8 cellular contexts compared by ENCODE assay signal in genomic region chr12:111840831-111841230, GRCh38. TPM values are rescaled to one million over a fixed set of nuclear protein-coding genes. Genes with fewer than 3 reads are reported as not detected.
DNase-seq lines count a peak whose midpoint lies in the region; ATAC-seq and TF ChIP-seq lines count a peak whose summit lies in the region.

No MANE protein-coding gene starts in this region.

- DNase-seq in GM06990 (ENCODE audit: extremely low read depth, insufficient read length), result no peak
- peak in 1 of 2 experiments; percentile 13 for DNase-seq in PC-9
- DNase-seq in prostate gland (ENCODE audit: low spot score), result no peak

- peak overlapping the region; percentile 90 for H3K4me2 ChIP-seq in PC-9

- BruUV-seq in PC-9 (replicated peaks; lab: Mats Ljungman, UMichigan), result no TSS peak

- peaks cover 18% of the 10 kb centered on the region for H3F3A ChIP-seq in PC-9 (ENCODE audit: insufficient read depth, low read depth)

- no peaks in the 10 kb centered on the region for H3K9me3 ChIP-seq in PC-9 (ENCODE audit: insufficient read depth, low read depth)
- no peaks in the 10 kb centered on the region for H3K9me3 ChIP-seq in esophagus (ENCODE audit: control insufficient read depth in 2 of 2, insufficient read depth in 1 of 2, low read depth in 1 of 2, low read length in 1 of 2)
- H3K9me3 ChIP-seq in prostate gland, result no peaks in the 10 kb centered on the region

- no peaks in the 10 kb centered on the region for H4K20me1 ChIP-seq in PC-9 (ENCODE audit: insufficient read depth)

- POLR2A ChIA-PET in PC-9 (lab: Charles Lee; ENCODE audit: unreplicated experiment), result interaction anchor here (0.6 to 0.7 kb wide), 2 partner anchors 434 to 889 kb away, joined by 3 to 4 read pairs; no protein-coding TSS in a partner anchor

- peaks cover 57% of the 10 kb centered on the region for H3K79me2 ChIP-seq in PC-9 (ENCODE audit: low read depth)

- H3K27me3 ChIP-seq in GM06990 (replicated peaks; ENCODE audit: control insufficient read depth, insufficient read depth, low read length), result no peaks in the 10 kb centered on the region
- no peaks in the 10 kb centered on the region for H3K27me3 ChIP-seq in PC-9 (ENCODE audit: insufficient read depth, low read depth)
- H3K27me3 ChIP-seq in esophagus (ENCODE audit: control insufficient read depth in 1 of 2, insufficient read depth in 2 of 2, low read length in 2 of 2), result no peaks in the 10 kb centered on the region
- H3K27me3 ChIP-seq in prostate gland (replicated peaks; ENCODE audit: insufficient read depth), result no peaks in the 10 kb centered on the region

- peaks cover 5% of the 10 kb centered on the region for H3K36me3 ChIP-seq in GM06990 (ENCODE audit: control insufficient read depth, insufficient read depth, low read length)
- H3K36me3 ChIP-seq in PC-9 (ENCODE audit: low read depth), result 0 out of 2 replicates have a peak, but pooled peaks cover 7% of the 10 kb centered on the region
- H3K36me3 ChIP-seq in esophagus (ENCODE audit: control insufficient read depth in 2 of 2, insufficient read depth in 2 of 2, low read length in 1 of 2), result peaks cover 2 to 3% of the 10 kb centered on the region in 2 donors
- peaks cover 0 to 3% of the 10 kb centered on the region in 2 donors for H3K36me3 ChIP-seq in prostate gland

- TF ChIP-seq CTCF in GM06990 (IDR thresholded peaks at IDR 0.05; ENCODE audit: insufficient read depth, low read length, poor library complexity, severe bottlenecking) (no peak), PC-9 (conservative IDR thresholded peaks at IDR 0.05) (no peak), prostate gland (IDR thresholded peaks at IDR 0.05) (no peak)

- WGBS in esophagus, 2 donors, result 25 to 30% methylated on average over 11 of the region's 11 CpGs
- 30% methylated on average over 11 of the region's 11 CpGs for WGBS in prostate gland

- no peaks in the 10 kb centered on the region for H3K9me2 ChIP-seq in PC-9 (ENCODE audit: insufficient read depth)

- H3K4me3 ChIP-seq in GM06990 (replicated peaks; ENCODE audit: low read depth, low read length) (peak overlapping the region; percentile 98), PC-9 (peak overlapping the region; percentile 84), esophagus (ENCODE audit: low read depth in 1 of 2, low read length in 2 of 2) (peak overlapping the region; percentile 85 to 92), prostate gland (peak overlapping the region; percentile 89 to 94)

- CTCF ChIA-PET in PC-9 (lab: Charles Lee), result interaction anchor here (0.9 kb wide), 1 partner anchor 16 kb away, joined by 3 read pairs; no protein-coding TSS in a partner anchor

- no peak for TF ChIP-seq POLR2A in prostate gland (IDR thresholded peaks at IDR 0.05)

- peak overlapping the region; percentile 64 for H3K27ac ChIP-seq in PC-9
- no peak overlapping the region for H3K27ac ChIP-seq in esophagus (ENCODE audit: low read depth in 2 of 2, low read length in 1 of 2)
- H3K27ac ChIP-seq in prostate gland, result peak overlapping the region; percentile 87 to 94

- peaks cover 25% of the 10 kb centered on the region for H3K4me1 ChIP-seq in PC-9 (replicated peaks; ENCODE audit: insufficient read depth)
- peaks cover 0 to 7% of the 10 kb centered on the region in 2 donors for H3K4me1 ChIP-seq in esophagus (ENCODE audit: control insufficient read depth in 2 of 2, insufficient read depth in 2 of 2, low read length in 1 of 2)
- H3K4me1 ChIP-seq in prostate gland (replicated peaks), result peaks cover 11% of the 10 kb centered on the region

- intact Hi-C loops in PC-9 (cut with micrococcal nuclease; ENCODE audit: unreplicated experiment) (loop anchor here (5.0 kb wide), 1 partner anchor 171 kb away; the partner anchor contains the start of genes ERP29 and TMEM116), prostate gland (cut with DNase I) (no loop called here)

- ATAC-seq in GM19452 (IDR thresholded peaks at IDR 0.05; ENCODE audit: unreplicated experiment) (no peak), HG03135 (IDR thresholded peaks at IDR 0.05; ENCODE audit: unreplicated experiment) (no peak), HG02884 (IDR thresholded peaks at IDR 0.05; ENCODE audit: unreplicated experiment) (no peak), GM21529 (IDR thresholded peaks at IDR 0.05; ENCODE audit: unreplicated experiment) (no peak)

- H2AFZ ChIP-seq in PC-9, result peak overlapping the region; percentile 97

RNA-seq across cellular contexts. Expression of gene MAPKAPK5, which starts 1.2 kb away (rescaled TPM):
- 45.0 and 64.7 TPM in 2 replicates for total RNA-seq in PC-9 (2021)
- polyA plus RNA-seq in esophagus, result 10 to 100 TPM; 10.2 to 18.2 TPM
- 10 to 100 TPM; 48.5 to 80.6 TPM for total RNA-seq in prostate gland

Comparison
In these comparisons a context has a peak if more than half of its experiments do, and no peak if none do; other contexts are left out.
1. H3K27ac ChIP-seq: peak in PC-9 (single experiment) and prostate gland (2 of 2); none in esophagus (0 of 2).
2. Peak in every context shown above with its lines, with median percentiles within 50 percentile points of each other: H3K4me3 ChIP-seq.